Comparison of ENCODE assay signal across 10 cellular contexts in genomic region chr1:87061742-87062156, GRCh38.
DNase-seq lines count a peak whose midpoint lies in the region; ATAC-seq and TF ChIP-seq lines count a peak whose summit lies in the region.
"Had no signal": no experiment of that assay in that cellular context is flagged by ENCODE, and none has a peak within 500 bp of the region (broad histone marks: within the 10 kb centered on the region; RNA-seq: fewer than 3 reads in every experiment).

No MANE protein-coding gene starts in this region.

- H3K9me3 ChIP-seq in H9 (ENCODE audit: control insufficient read depth, low read depth, low read length) = no peaks in the 10 kb centered on the region

- no peak overlapping the region for H3K18ac ChIP-seq in H9 (ENCODE audit: insufficient read length, low read depth, low read length)

- no peak overlapping the region for H3K27ac Mint-ChIP-seq in stimulated activated effector memory CD8-positive, alpha-beta T cell treated with anti-CD3 and anti-CD28 coated beads, Interleukin-12 subunit alpha, Interleukin-12 subunit beta, amount 100 ng/mL, for 72 hours
- H3K27ac Mint-ChIP-seq in H9 = no peak overlapping the region

- H3K9ac ChIP-seq in H9 (ENCODE audit: extremely low read depth, insufficient read length, low read length) = no peak overlapping the region

- H2AK5ac ChIP-seq in H9 (ENCODE audit: insufficient read length, low read length) = no peak overlapping the region

- no peak for DNase-seq in activated CD4-positive, CD25-positive, alpha-beta regulatory T cell treated with anti-CD3 and anti-CD28 coated beads, Interleukin-2, amount 50 U/mL, for 72 hours
- peak; percentile 13 for DNase-seq in RKO (ENCODE audit: low spot score)
- no peak for DNase-seq in stimulated activated effector memory CD8-positive, alpha-beta T cell treated with anti-CD3 and anti-CD28 coated beads, Interleukin-12 subunit alpha, Interleukin-12 subunit beta, amount 100 ng/mL, for 72 hours (ENCODE audit: low spot score in 2 of 2)
- DNase-seq in H9 = no peak
- no peak for DNase-seq in T1000 (lab: John Stamatoyannopoulos, UW)
- DNase-seq in coronary artery (ENCODE audit: low spot score) = no peak

- H3K4me1 Mint-ChIP-seq in stimulated activated effector memory CD8-positive, alpha-beta T cell treated with anti-CD3 and anti-CD28 coated beads, Interleukin-12 subunit alpha, Interleukin-12 subunit beta, amount 100 ng/mL, for 72 hours = peaks cover 34% of the 10 kb centered on the region
- no peaks in the 10 kb centered on the region for H3K4me1 Mint-ChIP-seq in H9

- H3K23me2 ChIP-seq in H9 (ENCODE audit: insufficient read length, low read depth, low read length, poor library complexity, severe bottlenecking) = no peaks in the 10 kb centered on the region

- H3K56ac ChIP-seq in H9 (ENCODE audit: insufficient read length, low read depth, low read length) = no peak overlapping the region

- no peak overlapping the region for H2BK5ac ChIP-seq in H9 (ENCODE audit: insufficient read length, low read length)

- no peak overlapping the region for H4K5ac ChIP-seq in H9 (ENCODE audit: insufficient read length, low read depth, low read length)

- H3K23ac ChIP-seq in H9 (ENCODE audit: insufficient read length, low read depth, low read length) = no peak overlapping the region

- no peak overlapping the region for H2BK12ac ChIP-seq in H9 (ENCODE audit: insufficient read length, low read depth, low read length)

- H3K4ac ChIP-seq in H9 (ENCODE audit: low read depth, low read length) = no peak overlapping the region

- H3T11ph ChIP-seq in H9 (ENCODE audit: low read length) = no peak overlapping the region

- H3K27ac ChIP-seq in H9 (ENCODE audit: insufficient read length, low read depth, low read length) (no peak overlapping the region), coronary artery (no peak overlapping the region)

- no peak overlapping the region for H2BK20ac ChIP-seq in H9 (ENCODE audit: low read depth, low read length, poor library complexity, severe bottlenecking)

- H2BK120ac ChIP-seq in H9 (ENCODE audit: low read depth, low read length, poor library complexity, severe bottlenecking) = no peak overlapping the region

- no peak overlapping the region for H3K4me3 Mint-ChIP-seq in stimulated activated effector memory CD8-positive, alpha-beta T cell treated with anti-CD3 and anti-CD28 coated beads, Interleukin-12 subunit alpha, Interleukin-12 subunit beta, amount 100 ng/mL, for 72 hours
- H3K4me3 Mint-ChIP-seq in H9 = no peak overlapping the region

- TF ChIP-seq CTCF in H9 (conservative IDR thresholded peaks at IDR 0.05) = no peak
- TF ChIP-seq CTCF in coronary artery (IDR thresholded peaks at IDR 0.05) = no peak

- H3K79me1 ChIP-seq in H9 (ENCODE audit: insufficient read depth, low read depth, low read length, poor library complexity, severe bottlenecking) = no peaks in the 10 kb centered on the region

- no peaks in the 10 kb centered on the region for H3K36me3 Mint-ChIP-seq in stimulated activated effector memory CD8-positive, alpha-beta T cell treated with anti-CD3 and anti-CD28 coated beads, Interleukin-12 subunit alpha, Interleukin-12 subunit beta, amount 100 ng/mL, for 72 hours
- H3K36me3 Mint-ChIP-seq in H9 (ENCODE audit: insufficient read depth in 1 of 3, low read depth in 3 of 3) = peaks cover 10 to 25% (median 11%) of the 10 kb centered on the region in 3 experiments; a peak in 6 of 7 replicates

- no peak overlapping the region for H3K14ac ChIP-seq in H9 (ENCODE audit: insufficient read depth, low read length)

- H3K27me3 ChIP-seq in H9 (ENCODE audit: insufficient read depth, low read length) = no peaks in the 10 kb centered on the region

- H3K4me1 ChIP-seq in H9 (ENCODE audit: insufficient read depth, low read length) = no peaks in the 10 kb centered on the region

- peak; percentile 84 to 87 for ATAC-seq in activated CD4-positive, CD25-positive, alpha-beta regulatory T cell treated with anti-CD3 and anti-CD28 coated beads, Interleukin-2, amount 50 U/mL, for 24 hours
- peak; percentile 42 for ATAC-seq in HG02852 (IDR thresholded peaks at IDR 0.05; ENCODE audit: unreplicated experiment)
- ATAC-seq in stimulated activated effector memory CD8-positive, alpha-beta T cell treated with anti-CD3 and anti-CD28 coated beads, Interleukin-12 subunit alpha, Interleukin-12 subunit beta, amount 100 ng/mL, for 72 hours = peak; percentile 80
- ATAC-seq: HCT116, Right ventricle myocardium inferior had no signal

- H3K79me2 ChIP-seq in H9 (ENCODE audit: insufficient read depth, low read length) = peaks cover 2% of the 10 kb centered on the region; the same call in 1 of the 2 replicates

- H2BK15ac ChIP-seq in H9 (ENCODE audit: low read depth, low read length) = no peak overlapping the region

- H4K20me1 ChIP-seq in H9 (ENCODE audit: control insufficient read depth, insufficient read depth, insufficient read length) = no peaks in the 10 kb centered on the region

- H3K27me3 Mint-ChIP-seq in H9 (ENCODE audit: low read depth) = no peaks in the 10 kb centered on the region

- H4K8ac ChIP-seq in H9 (replicated peaks; ENCODE audit: insufficient read length, low read depth, low read length) = no peak overlapping the region

- no peak overlapping the region for H3K4me2 ChIP-seq in H9 (ENCODE audit: insufficient read depth, insufficient read length, low read length)

- H4K91ac ChIP-seq in H9 (ENCODE audit: insufficient read length, low read depth, low read length) = no peak overlapping the region

- no peak overlapping the region for H2AFZ ChIP-seq in H9 (ENCODE audit: low read length)

- H3K4me3 ChIP-seq in coronary artery = no peak overlapping the region

- peaks cover 4% of the 10 kb centered on the region for H3K9me3 Mint-ChIP-seq in stimulated activated effector memory CD8-positive, alpha-beta T cell treated with anti-CD3 and anti-CD28 coated beads, Interleukin-12 subunit alpha, Interleukin-12 subunit beta, amount 100 ng/mL, for 72 hours
- peaks cover 9 to 13% of the 10 kb centered on the region in 2 experiments; a peak in 4 of 5 replicates for H3K9me3 Mint-ChIP-seq in H9
